ENCODE assay signal across 1 cellular context in the genomic region with DNA sequence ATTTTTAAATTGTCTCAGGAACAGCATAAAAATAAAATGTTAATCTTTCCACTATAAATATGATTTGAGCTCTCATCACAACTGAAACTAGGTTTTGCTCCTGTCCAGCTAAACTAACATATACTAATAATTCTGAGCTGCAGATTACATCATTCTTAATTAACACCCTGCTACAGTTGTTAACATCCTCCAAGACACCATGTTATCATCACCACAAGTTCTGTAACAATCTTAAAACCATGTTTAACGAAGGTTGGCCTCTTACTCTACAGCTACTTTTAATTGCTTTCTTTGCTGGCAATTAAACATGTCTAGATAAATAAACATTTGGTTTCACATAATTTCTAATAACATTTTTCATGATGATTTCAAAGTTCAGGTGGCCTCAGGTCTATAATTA.
A peak's percentile ranks its signal among the peaks of the same experiment; 100 is the strongest.
TF ChIP-seq lines count a peak whose summit lies in the region.

No MANE protein-coding gene starts in this region.

TF ChIP-seq in GM12878, 131 proteins besides CTCF, POLR2A, EP300 and RAD21:
- TF ChIP-seq MTA2 (IDR thresholded peaks at IDR 0.05; ENCODE audit: low read depth) (peak; percentile 70; the same call in 1 of the 2 replicates), ATF7 (IDR thresholded peaks at IDR 0.05; ENCODE audit: low read depth) (peak; percentile 36; the same call in 1 of the 2 replicates), RB1 (IDR thresholded peaks at IDR 0.05; ENCODE audit: borderline replicate concordance) (no peak)
- TF ChIP-seq, protein P1, sequence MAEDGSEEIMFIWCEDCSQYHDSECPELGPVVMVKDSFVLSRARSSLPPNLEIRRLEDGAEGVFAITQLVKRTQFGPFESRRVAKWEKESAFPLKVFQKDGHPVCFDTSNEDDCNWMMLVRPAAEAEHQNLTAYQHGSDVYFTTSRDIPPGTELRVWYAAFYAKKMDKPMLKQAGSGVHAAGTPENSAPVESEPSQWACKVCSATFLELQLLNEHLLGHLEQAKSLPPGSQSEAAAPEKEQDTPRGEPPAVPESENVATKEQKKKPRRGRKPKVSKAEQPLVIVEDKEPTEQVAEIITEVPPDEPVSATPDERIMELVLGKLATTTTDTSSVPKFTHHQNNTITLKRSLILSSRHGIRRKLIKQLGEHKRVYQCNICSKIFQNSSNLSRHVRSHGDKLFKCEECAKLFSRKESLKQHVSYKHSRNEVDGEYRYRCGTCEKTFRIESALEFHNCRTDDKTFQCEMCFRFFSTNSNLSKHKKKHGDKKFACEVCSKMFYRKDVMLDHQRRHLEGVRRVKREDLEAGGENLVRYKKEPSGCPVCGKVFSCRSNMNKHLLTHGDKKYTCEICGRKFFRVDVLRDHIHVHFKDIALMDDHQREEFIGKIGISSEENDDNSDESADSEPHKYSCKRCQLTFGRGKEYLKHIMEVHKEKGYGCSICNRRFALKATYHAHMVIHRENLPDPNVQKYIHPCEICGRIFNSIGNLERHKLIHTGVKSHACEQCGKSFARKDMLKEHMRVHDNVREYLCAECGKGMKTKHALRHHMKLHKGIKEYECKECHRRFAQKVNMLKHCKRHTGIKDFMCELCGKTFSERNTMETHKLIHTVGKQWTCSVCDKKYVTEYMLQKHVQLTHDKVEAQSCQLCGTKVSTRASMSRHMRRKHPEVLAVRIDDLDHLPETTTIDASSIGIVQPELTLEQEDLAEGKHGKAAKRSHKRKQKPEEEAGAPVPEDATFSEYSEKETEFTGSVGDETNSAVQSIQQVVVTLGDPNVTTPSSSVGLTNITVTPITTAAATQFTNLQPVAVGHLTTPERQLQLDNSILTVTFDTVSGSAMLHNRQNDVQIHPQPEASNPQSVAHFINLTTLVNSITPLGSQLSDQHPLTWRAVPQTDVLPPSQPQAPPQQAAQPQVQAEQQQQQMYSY (CRISPR knock-in tag; IDR thresholded peaks at IDR 0.05), result no peak
